ENCODE assay signal across 8 cellular contexts in the genomic region with DNA sequence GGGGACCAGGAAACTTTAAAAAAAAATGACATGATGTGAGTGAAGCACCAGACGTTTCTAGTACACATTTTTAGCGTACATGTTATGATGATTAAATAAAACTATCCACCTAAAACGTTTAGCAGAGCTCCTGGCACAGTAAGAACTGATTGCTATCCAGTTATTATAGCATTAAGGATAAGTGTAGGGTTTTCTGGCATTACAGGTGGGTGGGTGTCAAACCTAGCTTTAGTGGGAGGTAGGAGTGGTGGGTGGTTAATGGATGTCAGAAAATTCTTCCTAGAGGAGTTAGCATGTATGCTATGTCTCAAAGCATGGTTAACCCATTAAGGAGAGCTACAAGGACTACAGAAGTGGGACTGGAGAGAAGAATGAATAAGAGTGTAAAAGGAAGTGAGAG.
"Had no signal": no experiment of that assay in that cellular context is flagged by ENCODE, and none has a peak within 500 bp of the region (broad histone marks: within the 10 kb centered on the region; RNA-seq: fewer than 3 reads in every experiment).

No MANE protein-coding gene starts in this region.

- H3K9ac ChIP-seq: KMS-11 had no signal

- H3K27ac ChIP-seq: HL-60, KMS-11 had no signal

- FAIRE-seq: HepG2, HTR-8/SVneo, K562 had no signal

- ATAC-seq: HepG2, K562 had no signal

- DNase-seq: IMR-90, KBM-7, KG1 had no signal

- H3K4me2 ChIP-seq: KMS-11 had no signal

- H3K4me3 ChIP-seq: K562 had no signal
